Comparison of ENCODE assay signal across 23 cellular contexts in the genomic region with DNA sequence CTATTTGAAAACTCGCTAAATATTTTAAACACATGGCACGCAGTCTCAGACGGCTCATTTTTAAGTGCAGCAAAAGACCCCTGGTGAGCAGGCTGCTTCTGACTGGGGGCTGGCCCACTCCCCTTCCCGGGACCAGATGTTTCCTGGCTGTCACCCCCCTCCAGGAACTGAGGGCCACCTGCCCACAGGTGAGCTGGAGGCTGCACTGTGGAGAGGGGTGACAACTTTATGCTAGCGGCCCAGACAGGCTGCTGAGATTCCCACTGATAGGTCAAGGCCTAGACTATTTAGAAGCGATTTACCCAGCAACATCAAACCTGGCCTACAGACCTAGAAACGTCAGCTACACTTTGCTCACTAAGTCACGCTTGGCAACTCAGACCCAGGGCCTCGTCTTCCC.
DNase-seq lines count a peak whose midpoint lies in the region; ATAC-seq and FAIRE-seq lines count a peak whose summit lies in the region.
"Had no signal": no experiment of that assay in that cellular context is flagged by ENCODE, and none has a peak within 500 bp of the region (broad histone marks: within the 10 kb centered on the region; RNA-seq: fewer than 3 reads in every experiment).

No MANE protein-coding gene starts in this region.

- FAIRE-seq in frontal cortex (lab: Jason Lieb, UNC): no peak
- FAIRE-seq: TTC549 had no signal

- ATAC-seq in naive thymus-derived CD8-positive, alpha-beta T cell: peak; percentile 9 to 16
- no peak for ATAC-seq in HG03565 (IDR thresholded peaks at IDR 0.05; ENCODE audit: unreplicated experiment)
- ATAC-seq: heart right ventricle, left lobe of liver, sciatic nerve had no signal

- peaks cover 67% of the 10 kb centered on the region for H3K4me1 ChIP-seq in CD8-positive, alpha-beta memory T cell (ENCODE audit: insufficient read depth, low read length)
- H3K4me1 ChIP-seq: heart right ventricle had no signal

- peak overlapping the region; percentile 21 to 78 (median 58) for H3K4me3 Mint-ChIP-seq in CD8-positive, alpha-beta memory T cell
- no peak overlapping the region for H3K4me3 Mint-ChIP-seq in activated T-helper 2 cell treated with anti-CD3 and anti-CD28 coated beads, Interferon-gamma antibody, Interleukin-2, Interleukin-4, amounts not matched to agents 10 μg/mL and 5 μg/mL and 100 μg/mL, durations not matched to agents 14 hours and 24 hours and 36 hours (ENCODE audit: low read depth)
- peak overlapping the region; percentile 53 to 93 (median 83) for H3K4me3 Mint-ChIP-seq in naive thymus-derived CD8-positive, alpha-beta T cell
- H3K4me3 Mint-ChIP-seq: neural crest cell had no signal

- peaks cover 71 to 85% (median 80%) of the 10 kb centered on the region in 3 donors for H3K4me1 Mint-ChIP-seq in CD8-positive, alpha-beta memory T cell
- peaks cover 60% of the 10 kb centered on the region for H3K4me1 Mint-ChIP-seq in activated T-helper 2 cell treated with anti-CD3 and anti-CD28 coated beads, Interferon-gamma antibody, Interleukin-2, Interleukin-4, amounts not matched to agents 10 μg/mL and 5 μg/mL and 100 μg/mL, durations not matched to agents 14 hours and 24 hours and 36 hours (ENCODE audit: low read depth)
- H3K4me1 Mint-ChIP-seq in naive thymus-derived CD8-positive, alpha-beta T cell: peaks cover 47 to 81% (median 77%) of the 10 kb centered on the region in 4 donors
- H3K4me1 Mint-ChIP-seq: neural crest cell had no signal

- POLR2A ChIA-PET in CD8-positive, alpha-beta memory T cell (lab: Charles Lee): interaction anchor here (0.5 to 0.6 kb wide), 4 partner anchors 41 to 67 kb away, joined by 3 to 4 read pairs (median 3); no protein-coding TSS in a partner anchor
- POLR2A ChIA-PET in naive thymus-derived CD8-positive, alpha-beta T cell (lab: Charles Lee): interaction anchor here (0.6 to 76.3 kb wide), 11 partner anchors 8 to 1039 kb away, joined by 3 to 2798 read pairs (median 4); no protein-coding TSS in a partner anchor

- DNase-seq in activated CD8-positive, alpha-beta memory T cell treated with anti-CD3 and anti-CD28 coated beads for 24 hours: peak; percentile 66
- no peak for DNase-seq in activated CD8-positive, alpha-beta memory T cell treated with anti-CD3 and anti-CD28 coated beads, Interleukin-2, amount 50 U/mL, for 4 hours
- peak in 2 of 5 donors; percentile 35 to 36 for DNase-seq in CD8-positive, alpha-beta memory T cell
- DNase-seq in activated T-helper 2 cell treated with anti-CD3 and anti-CD28 coated beads, Interferon-gamma antibody, Interleukin-2, Interleukin-4, amounts not matched to agents 10 μg/mL and 5 μg/mL and 100 μg/mL, durations not matched to agents 14 hours and 24 hours and 36 hours (ENCODE audit: low spot score): no peak
- DNase-seq in naive thymus-derived CD8-positive, alpha-beta T cell: peak in 4 of 10 donors; percentile 1 to 62 (median 16)
- DNase-seq in caudate nucleus (lab: John Stamatoyannopoulos, UW): no peak
- DNase-seq in frontal cortex (ENCODE audit: low spot score in 2 of 2): no peak
- DNase-seq: activated CD4-positive, alpha-beta T cell treated with anti-CD3 and anti-CD28 coated beads for 48 hours; anterior cingulate cortex; heart right ventricle; Kasumi-1; NCI-H187; NCI-H2227 treated with DMSO at 0.1 percent for 48 hours; NCI-H748 treated with DMSO at 0.1 percent for 48 hours; posterior cingulate gyrus; stimulated activated CD4-positive, alpha-beta T cell treated with anti-CD3 and anti-CD28 coated beads, Interleukin-15, amount 100 ng/mL, for 24 hours; stimulated activated CD8-positive, alpha-beta memory T cell treated with anti-CD3 and anti-CD28 coated beads, Interleukin-4, amount 100 ng/mL, for 48 hours; substantia nigra had no signal

- CTCF ChIA-PET in CD8-positive, alpha-beta memory T cell (lab: Charles Lee): interaction anchor here (2.1 to 2.4 kb wide), 2 partner anchors 12 to 14 kb away, joined by 7 to 10 read pairs; no protein-coding TSS in a partner anchor

- intact Hi-C loops in activated T-helper 2 cell treated with anti-CD3 and anti-CD28 coated beads, Interferon-gamma antibody, Interleukin-2, Interleukin-4, amounts not matched to agents 10 μg/mL and 5 μg/mL and 100 μg/mL, durations not matched to agents 14 hours and 24 hours and 36 hours (cut with micrococcal nuclease): loop anchor here (10.0 kb wide), 1 partner anchor 1725 kb away; no protein-coding TSS in a partner anchor

- no peak overlapping the region for H3K27ac ChIP-seq in CD8-positive, alpha-beta memory T cell (ENCODE audit: low read depth, low read length)
- no peak overlapping the region for H3K27ac ChIP-seq in caudate nucleus (ENCODE audit: low read depth, low read length)
- H3K27ac ChIP-seq: heart right ventricle had no signal

- no peak overlapping the region for H3K4me3 ChIP-seq in CD8-positive, alpha-beta memory T cell (ENCODE audit: low read length)
- H3K4me3 ChIP-seq: heart right ventricle had no signal

- peak overlapping the region; percentile 80 to 98 (median 92) for H3K27ac Mint-ChIP-seq in CD8-positive, alpha-beta memory T cell
- H3K27ac Mint-ChIP-seq in activated T-helper 2 cell treated with anti-CD3 and anti-CD28 coated beads, Interferon-gamma antibody, Interleukin-2, Interleukin-4, amounts not matched to agents 10 μg/mL and 5 μg/mL and 100 μg/mL, durations not matched to agents 14 hours and 24 hours and 36 hours: peak overlapping the region; percentile 84
- peak overlapping the region; percentile 91 to 99 (median 96) for H3K27ac Mint-ChIP-seq in naive thymus-derived CD8-positive, alpha-beta T cell

- no peaks in the 10 kb centered on the region for H3K9me3 ChIP-seq in CD8-positive, alpha-beta memory T cell (ENCODE audit: low read length)
- H3K9me3 ChIP-seq: heart right ventricle had no signal

- H3K36me3 Mint-ChIP-seq in CD8-positive, alpha-beta memory T cell: peaks cover 9 to 89% (median 16%) of the 10 kb centered on the region in 3 donors
- H3K36me3 Mint-ChIP-seq in activated T-helper 2 cell treated with anti-CD3 and anti-CD28 coated beads, Interferon-gamma antibody, Interleukin-2, Interleukin-4, amounts not matched to agents 10 μg/mL and 5 μg/mL and 100 μg/mL, durations not matched to agents 14 hours and 24 hours and 36 hours (ENCODE audit: low read depth): peaks cover 57% of the 10 kb centered on the region
- H3K36me3 Mint-ChIP-seq in naive thymus-derived CD8-positive, alpha-beta T cell: peaks cover 0 to 82% (median 14%) of the 10 kb centered on the region in 3 donors

- peaks cover 0 to 2% of the 10 kb centered on the region in 2 donors for H3K27me3 Mint-ChIP-seq in CD8-positive, alpha-beta memory T cell
- no peaks in the 10 kb centered on the region for H3K27me3 Mint-ChIP-seq in activated T-helper 2 cell treated with anti-CD3 and anti-CD28 coated beads, Interferon-gamma antibody, Interleukin-2, Interleukin-4, amounts not matched to agents 10 μg/mL and 5 μg/mL and 100 μg/mL, durations not matched to agents 14 hours and 24 hours and 36 hours (ENCODE audit: low read depth)
- no peaks in the 10 kb centered on the region for H3K27me3 Mint-ChIP-seq in naive thymus-derived CD8-positive, alpha-beta T cell

- no peaks in the 10 kb centered on the region for H3K27me3 ChIP-seq in CD8-positive, alpha-beta memory T cell (ENCODE audit: insufficient read depth, low read length, poor library complexity, severe bottlenecking)

- H3K9me3 Mint-ChIP-seq in CD8-positive, alpha-beta memory T cell: no peaks in the 10 kb centered on the region
- no peaks in the 10 kb centered on the region for H3K9me3 Mint-ChIP-seq in activated T-helper 2 cell treated with anti-CD3 and anti-CD28 coated beads, Interferon-gamma antibody, Interleukin-2, Interleukin-4, amounts not matched to agents 10 μg/mL and 5 μg/mL and 100 μg/mL, durations not matched to agents 14 hours and 24 hours and 36 hours
- H3K9me3 Mint-ChIP-seq in naive thymus-derived CD8-positive, alpha-beta T cell: peaks cover 0 to 3% (median 0%) of the 10 kb centered on the region in 9 donors
- H3K9me3 Mint-ChIP-seq: neural crest cell had no signal

- peaks cover 13% of the 10 kb centered on the region for H3K36me3 ChIP-seq in CD8-positive, alpha-beta memory T cell (ENCODE audit: insufficient read depth, low read length)
- H3K36me3 ChIP-seq: heart right ventricle had no signal
